8 cellular contexts compared by ENCODE assay signal in genomic region chr2:111451692-111452199, GRCh38.
DNase-seq lines count a peak whose midpoint lies in the region; ATAC-seq and TF ChIP-seq lines count a peak whose summit lies in the region.
"Not testable (repeated sequence)": the region's sequence is repeated elsewhere in the genome, so short reads cannot be mapped to it uniquely, and the experiment has no call there.

No MANE protein-coding gene starts in this region.

- peaks cover 25% of the 10 kb centered on the region for H3K4me1 ChIP-seq in OCI-LY7 (ENCODE audit: insufficient read depth, low read length, poor library complexity, severe bottlenecking)
- not testable (repeated sequence) for H3K4me1 ChIP-seq in right lobe of liver

- POLR2A ChIA-PET in OCI-LY7 (lab: Charles Lee), result not testable (repeated sequence)

- H3K4me1 Mint-ChIP-seq in activated CD8-positive, alpha-beta memory T cell treated with anti-CD3 and anti-CD28 coated beads, Interleukin-2, amount 10 ng/mL, durations not matched to agents 7 days and 5 days, result peaks cover 17% of the 10 kb centered on the region
- H3K4me1 Mint-ChIP-seq in effector memory CD8-positive, alpha-beta T cell (ENCODE audit: low read depth in 2 of 2), result not testable (repeated sequence)
- H3K4me1 Mint-ChIP-seq in stimulated activated naive CD8-positive, alpha-beta T cell treated with anti-CD3 and anti-CD28 coated beads, Interleukin-15, Interleukin-2, amounts not matched to agents 100 ng/mL and 50 ng/mL, for 24 hours (ENCODE audit: low read depth), result peaks cover 14% of the 10 kb centered on the region

- ATAC-seq in GM18867 (IDR thresholded peaks at IDR 0.05; ENCODE audit: unreplicated experiment), result peak; percentile 20
- ATAC-seq in GM21825 (IDR thresholded peaks at IDR 0.05; ENCODE audit: unreplicated experiment), result peak; percentile 14
- ATAC-seq in HG03354 (IDR thresholded peaks at IDR 0.05; ENCODE audit: poor library complexity, severe bottlenecking, unreplicated experiment), result peak; percentile 32
- peak; percentile 13 for ATAC-seq in activated CD8-positive, alpha-beta memory T cell treated with anti-CD3 and anti-CD28 coated beads, Interleukin-2, amount 10 ng/mL, durations not matched to agents 7 days and 5 days
- not testable (repeated sequence) for ATAC-seq in effector memory CD8-positive, alpha-beta T cell (replicated peaks)
- peak; percentile 33 to 65 (median 40) for ATAC-seq in right lobe of liver

- not testable (repeated sequence) for H3K36me3 ChIP-seq in OCI-LY7 (ENCODE audit: insufficient read depth, low read length); right lobe of liver

- H3K4me3 Mint-ChIP-seq in activated CD8-positive, alpha-beta memory T cell treated with anti-CD3 and anti-CD28 coated beads, Interleukin-2, amount 10 ng/mL, durations not matched to agents 7 days and 5 days, result peak overlapping the region; percentile 41
- peak overlapping the region; percentile 25 to 48 for H3K4me3 Mint-ChIP-seq in effector memory CD8-positive, alpha-beta T cell
- peak overlapping the region; percentile 23 for H3K4me3 Mint-ChIP-seq in stimulated activated naive CD8-positive, alpha-beta T cell treated with anti-CD3 and anti-CD28 coated beads, Interleukin-15, Interleukin-2, amounts not matched to agents 100 ng/mL and 50 ng/mL, for 24 hours

- not testable (repeated sequence) for TF ChIP-seq CTCF in OCI-LY7 (conservative IDR thresholded peaks at IDR 0.05; ENCODE audit: low read length); right lobe of liver (IDR thresholded peaks at IDR 0.05)

- WGBS in right lobe of liver (ENCODE audit: insufficient coverage, low coverage, low lambda C conversion rate, missing lambda C conversion rate), result 33% methylated on average over 2 of the region's 9 CpGs

- H3K27me3 ChIP-seq in right lobe of liver, result not testable (repeated sequence)

- peak overlapping the region; percentile 75 for H3K4me2 ChIP-seq in OCI-LY7 (ENCODE audit: low read length)

- H3K27ac Mint-ChIP-seq in activated CD8-positive, alpha-beta memory T cell treated with anti-CD3 and anti-CD28 coated beads, Interleukin-2, amount 10 ng/mL, durations not matched to agents 7 days and 5 days; effector memory CD8-positive, alpha-beta T cell: not testable (repeated sequence)
- peak overlapping the region; percentile 76 for H3K27ac Mint-ChIP-seq in stimulated activated naive CD8-positive, alpha-beta T cell treated with anti-CD3 and anti-CD28 coated beads, Interleukin-15, Interleukin-2, amounts not matched to agents 100 ng/mL and 50 ng/mL, for 24 hours

- TSS peak; percentile 78 for BruUV-seq in OCI-LY7 (replicated peaks; lab: Mats Ljungman, UMichigan)

- DNase-seq in OCI-LY7 (ENCODE audit: low spot score), result peak; percentile 2
- DNase-seq in activated CD8-positive, alpha-beta memory T cell treated with anti-CD3 and anti-CD28 coated beads, Interleukin-2, amount 10 ng/mL, durations not matched to agents 7 days and 5 days; effector memory CD8-positive, alpha-beta T cell; right lobe of liver: not testable (repeated sequence)

- intact Hi-C loops in OCI-LY7 (cut with micrococcal nuclease; ENCODE audit: unreplicated experiment), result loop anchor here (10.0 kb wide), 1 partner anchor 327 kb away; the partner anchor contains the start of gene BCL2L11
- intact Hi-C loops in right lobe of liver (cut with DNase I), result not testable (repeated sequence)

- CTCF ChIA-PET in OCI-LY7 (lab: Charles Lee; ENCODE audit: unreplicated experiment); activated CD8-positive, alpha-beta memory T cell treated with anti-CD3 and anti-CD28 coated beads, Interleukin-2, amount 10 ng/mL, durations not matched to agents 7 days and 5 days (lab: Charles Lee): not testable (repeated sequence)

- peak overlapping the region; percentile 72; the same call in 1 of the 2 replicates for H2AFZ ChIP-seq in OCI-LY7 (ENCODE audit: low read length)

- H3K27ac ChIP-seq in OCI-LY7 (ENCODE audit: low read depth, low read length, poor library complexity, severe bottlenecking), result peak overlapping the region; percentile 85
- H3K27ac ChIP-seq in right lobe of liver, result not testable (repeated sequence)

- H3K4me3 ChIP-seq in OCI-LY7 (ENCODE audit: low read depth, low read length, poor library complexity, severe bottlenecking), result peak overlapping the region; percentile 60
- H3K4me3 ChIP-seq in right lobe of liver, result not testable (repeated sequence)

- H4K20me1 ChIP-seq in OCI-LY7 (ENCODE audit: insufficient read depth, low read length), result not testable (repeated sequence)

- not testable (repeated sequence) for H3K36me3 Mint-ChIP-seq in activated CD8-positive, alpha-beta memory T cell treated with anti-CD3 and anti-CD28 coated beads, Interleukin-2, amount 10 ng/mL, durations not matched to agents 7 days and 5 days; effector memory CD8-positive, alpha-beta T cell (ENCODE audit: insufficient read depth); stimulated activated naive CD8-positive, alpha-beta T cell treated with anti-CD3 and anti-CD28 coated beads, Interleukin-15, Interleukin-2, amounts not matched to agents 100 ng/mL and 50 ng/mL, for 24 hours (ENCODE audit: low read depth)

- not testable (repeated sequence) for TF ChIP-seq POLR2A in right lobe of liver (IDR thresholded peaks at IDR 0.05)

- not testable (repeated sequence) for H3K9me3 Mint-ChIP-seq in activated CD8-positive, alpha-beta memory T cell treated with anti-CD3 and anti-CD28 coated beads, Interleukin-2, amount 10 ng/mL, durations not matched to agents 7 days and 5 days (ENCODE audit: low read depth); effector memory CD8-positive, alpha-beta T cell; stimulated activated naive CD8-positive, alpha-beta T cell treated with anti-CD3 and anti-CD28 coated beads, Interleukin-15, Interleukin-2, amounts not matched to agents 100 ng/mL and 50 ng/mL, for 24 hours

- not testable (repeated sequence) for H3K79me2 ChIP-seq in OCI-LY7 (ENCODE audit: insufficient read depth, low read depth, low read length)

- H3K9me2 ChIP-seq in OCI-LY7 (ENCODE audit: insufficient read depth, low read length), result not testable (repeated sequence)

- H3K9me3 ChIP-seq in OCI-LY7 (ENCODE audit: low read length); right lobe of liver: not testable (repeated sequence)

- not testable (repeated sequence) for H3K27me3 Mint-ChIP-seq in activated CD8-positive, alpha-beta memory T cell treated with anti-CD3 and anti-CD28 coated beads, Interleukin-2, amount 10 ng/mL, durations not matched to agents 7 days and 5 days; effector memory CD8-positive, alpha-beta T cell; stimulated activated naive CD8-positive, alpha-beta T cell treated with anti-CD3 and anti-CD28 coated beads, Interleukin-15, Interleukin-2, amounts not matched to agents 100 ng/mL and 50 ng/mL, for 24 hours
